8 cellular contexts compared by ENCODE assay signal in genomic region chr16:89490386-89491237, GRCh38. TPM values are rescaled to one million over a fixed set of nuclear protein-coding genes. Genes with fewer than 3 reads are reported as not detected.
DNase-seq lines count a peak whose midpoint lies in the region; ATAC-seq, FAIRE-seq and TF ChIP-seq lines count a peak whose summit lies in the region.

TSS of gene ANKRD11 (minus strand) at chr16:89490561. CDS start at chr16:89317019, 173,542 bp downstream.

- no peaks in the 10 kb centered on the region for H3K9me3 ChIP-seq in Loucy (ENCODE audit: insufficient read depth, low read depth, low read length)

- H3K36me3 Mint-ChIP-seq in natural killer cell treated with Interleukin-12 subunit alpha and Interleukin-12 subunit beta and Interleukin-15 and Interleukin-18, amount 100 ng/mL, for 72 hours: no peaks in the 10 kb centered on the region

- H3K27ac Mint-ChIP-seq in natural killer cell treated with Interleukin-12 subunit alpha and Interleukin-12 subunit beta and Interleukin-15 and Interleukin-18, amount 100 ng/mL, for 72 hours: peak within 1 kb of the TSS; percentile 85 to 94

- peak within 1 kb of the TSS; percentile 66; the same call in 1 of the 2 replicates for H2AFZ ChIP-seq in Loucy (ENCODE audit: low read length)

- peaks cover 51% of the 10 kb centered on the region for H3K79me2 ChIP-seq in Loucy (ENCODE audit: insufficient read depth, low read length)

- H4K20me1 ChIP-seq in Loucy (ENCODE audit: insufficient read depth, low read length, poor library complexity, severe bottlenecking): peaks cover 30% of the 10 kb centered on the region

- no peaks in the 10 kb centered on the region for H3F3A ChIP-seq in Loucy (ENCODE audit: low read depth)

- H3K27me3 Mint-ChIP-seq in natural killer cell treated with Interleukin-12 subunit alpha and Interleukin-12 subunit beta and Interleukin-15 and Interleukin-18, amount 100 ng/mL, for 72 hours: no peaks in the 10 kb centered on the region

- H3K4me1 Mint-ChIP-seq in natural killer cell treated with Interleukin-12 subunit alpha and Interleukin-12 subunit beta and Interleukin-15 and Interleukin-18, amount 100 ng/mL, for 72 hours (ENCODE audit: low read depth in 2 of 2): peaks cover 45 to 56% of the 10 kb centered on the region in 2 donors

- H3K27me3 ChIP-seq in Loucy (ENCODE audit: insufficient read depth, low read length, poor library complexity, severe bottlenecking): no peaks in the 10 kb centered on the region

- peak; percentile 97 for ATAC-seq in natural killer cell treated with Interleukin-12 subunit alpha and Interleukin-12 subunit beta and Interleukin-15 and Interleukin-18, amount 100 ng/mL, for 72 hours
- peak; percentile 94 for ATAC-seq in stimulated activated naive CD8-positive, alpha-beta T cell treated with anti-CD3 and anti-CD28 coated beads, Interleukin-15, Interleukin-2, amounts not matched to agents 100 U/mL and 50 U/mL, for 24 hours

- H3K4me3 Mint-ChIP-seq in natural killer cell treated with Interleukin-12 subunit alpha and Interleukin-12 subunit beta and Interleukin-15 and Interleukin-18, amount 100 ng/mL, for 72 hours: peak within 1 kb of the TSS; percentile 93

- H3K4me2 ChIP-seq in Loucy (ENCODE audit: low read depth, low read length, poor library complexity, severe bottlenecking): peak within 1 kb of the TSS; percentile 96

- H3K4me3 ChIP-seq in Loucy (ENCODE audit: low read length, poor library complexity, severe bottlenecking): peak within 1 kb of the TSS; percentile 90

- TF ChIP-seq POLR2A in H54 (IDR thresholded peaks at IDR 0.05; ENCODE audit: low read depth, low read length) (peak; percentile 95), Raji (IDR thresholded peaks at IDR 0.05; ENCODE audit: insufficient read depth, low read depth, low read length) (peak; percentile 90)

- H3K4me1 ChIP-seq in Loucy (ENCODE audit: insufficient read depth, low read length, poor library complexity, severe bottlenecking): peaks cover 28% of the 10 kb centered on the region

- no peaks in the 10 kb centered on the region for H3K9me2 ChIP-seq in Loucy (replicated peaks; ENCODE audit: low read depth, low read length)

- DNase-seq in EL (peak; percentile 100), H54 (ENCODE audit: insufficient read length, low spot score) (peak; percentile 97), fibroblast of peridontal ligament (ENCODE audit: extremely low read depth) (peak; percentile 99)
- peak; percentile 98 for DNase-seq in activated T-helper 9 cell treated with anti-CD3 and anti-CD28 coated beads, Interleukin-2, amount 50 U/mL, for 16 hours (ENCODE audit: low read depth)
- peak; percentile 99 for DNase-seq in natural killer cell treated with Interleukin-12 subunit alpha and Interleukin-12 subunit beta and Interleukin-15 and Interleukin-18, amount 100 ng/mL, for 72 hours (ENCODE audit: low spot score)
- peak; percentile 97 for DNase-seq in stimulated activated naive CD8-positive, alpha-beta T cell treated with anti-CD3 and anti-CD28 coated beads, Interleukin-15, Interleukin-2, amounts not matched to agents 100 U/mL and 50 U/mL, for 24 hours

- peak within 1 kb of the TSS; percentile 82 for H3K9ac ChIP-seq in Loucy (ENCODE audit: low read depth, low read length, poor library complexity, severe bottlenecking)

- H3K9me3 Mint-ChIP-seq in natural killer cell treated with Interleukin-12 subunit alpha and Interleukin-12 subunit beta and Interleukin-15 and Interleukin-18, amount 100 ng/mL, for 72 hours: no peaks in the 10 kb centered on the region

- H3K36me3 ChIP-seq in Loucy (ENCODE audit: insufficient read depth, low read length): no peaks in the 10 kb centered on the region

- FAIRE-seq in H54 (lab: Jason Lieb, UNC): peak; percentile 50

- no peak for TF ChIP-seq CTCF in Loucy (conservative IDR thresholded peaks at IDR 0.05; ENCODE audit: low read length)

RNA-seq across cellular contexts. Expression of gene ANKRD11, which starts in this region (rescaled TPM):
- total RNA-seq in natural killer cell treated with Interleukin-12 subunit alpha and Interleukin-12 subunit beta and Interleukin-15 and Interleukin-18, amount 100 ng/mL, for 72 hours: 100 to 1,000 TPM; 197 to 320 TPM

Comparison
In these comparisons a context has a peak if more than half of its experiments do, and no peak if none do; other contexts are left out.
1. Peak in every context shown above with its lines: DNase-seq, ATAC-seq and H3K4me3 ChIP-seq.